22 cellular contexts compared by ENCODE assay signal in genomic region chr2:100294162-100294497, GRCh38. TPM values are rescaled to one million over a fixed set of nuclear protein-coding genes. Genes with fewer than 3 reads are reported as not detected.
DNase-seq lines count a peak whose midpoint lies in the region; ATAC-seq, FAIRE-seq and TF ChIP-seq lines count a peak whose summit lies in the region.
"Had no signal": no experiment of that assay in that cellular context is flagged by ENCODE, and none has a peak within 500 bp of the region (broad histone marks: within the 10 kb centered on the region; RNA-seq: fewer than 3 reads in every experiment).

No MANE protein-coding gene starts in this region.

- no peak overlapping the region for H3K4me3 ChIP-seq in A549
- H3K4me3 ChIP-seq in adrenal gland: no peak overlapping the region
- H3K4me3 ChIP-seq in trophoblast cell (ENCODE audit: low read depth, low read length): no peak overlapping the region
- no peak overlapping the region for H3K4me3 ChIP-seq in uterus
- no peak overlapping the region for H3K4me3 ChIP-seq in tibial nerve
- H3K4me3 ChIP-seq in CD8-positive, alpha-beta memory T cell (ENCODE audit: low read length): no peak overlapping the region
- H3K4me3 ChIP-seq: GM12878, GM23248 had no signal

- intact Hi-C loops in adrenal gland (cut with DNase I): no loop called here
- intact Hi-C loops in uterus (cut with DNase I; ENCODE audit: low total_unique reads): no loop called here

- no peak overlapping the region for H4K8ac ChIP-seq in trophoblast cell (ENCODE audit: low read depth, low read length)

- H3K9ac ChIP-seq in trophoblast cell (ENCODE audit: low read length): no peak overlapping the region
- H3K9ac ChIP-seq: GM23248 had no signal

- no peak overlapping the region for H2BK120ac ChIP-seq in trophoblast cell (ENCODE audit: insufficient read depth, low read length, poor library complexity)

- H3K4me1 Mint-ChIP-seq in CD8-positive, alpha-beta memory T cell: peaks cover 0 to 1% (median 0%) of the 10 kb centered on the region in 3 donors
- H3K4me1 Mint-ChIP-seq: CD4-positive, CD25-positive, alpha-beta regulatory T cell had no signal

- no peak overlapping the region for H2AFZ ChIP-seq in trophoblast cell (ENCODE audit: insufficient read depth, low read length, poor library complexity)
- H2AFZ ChIP-seq: GM23248 had no signal

- no peak overlapping the region for H4K12ac ChIP-seq in trophoblast cell (ENCODE audit: low read depth, low read length)

- no peaks in the 10 kb centered on the region for H3K9me3 Mint-ChIP-seq in CD8-positive, alpha-beta memory T cell
- H3K9me3 Mint-ChIP-seq: CD4-positive, CD25-positive, alpha-beta regulatory T cell; CD8-positive, alpha-beta T cell had no signal

- 94% methylated on average over 9 of the region's 9 CpGs for WGBS in A549 (ENCODE audit: missing lambda C conversion rate)
- 47 to 65% (median 57%) methylated on average over 9 of the region's 9 CpGs for WGBS in adrenal gland, 4 donors
- no CpG with 5 or more reads among the region's 9 CpGs for WGBS in trophoblast cell (ENCODE audit: extremely low coverage, insufficient coverage, insufficient read length)
- 90 to 96% methylated on average over 9 of the region's 9 CpGs for WGBS in tibial nerve, 2 donors

- no peak overlapping the region for H3K14ac ChIP-seq in trophoblast cell (ENCODE audit: low read length)

- H3K4ac ChIP-seq in trophoblast cell (ENCODE audit: low read depth, low read length): no peak overlapping the region

- H3K36me3 ChIP-seq in adrenal gland (replicated peaks in 1 of 2) (peaks cover 0 to 40% of the 10 kb centered on the region in 2 donors), trophoblast cell (ENCODE audit: control insufficient read depth in 1 of 2, insufficient read depth in 2 of 2, low read length in 2 of 2) (no peaks in the 10 kb centered on the region), uterus (no peaks in the 10 kb centered on the region), tibial nerve (peaks cover 0 to 8% (median 0%) of the 10 kb centered on the region in 3 donors)
- H3K36me3 ChIP-seq in CD8-positive, alpha-beta memory T cell (ENCODE audit: insufficient read depth, low read length): no peaks in the 10 kb centered on the region

- H3K36me3 Mint-ChIP-seq in CD8-positive, alpha-beta memory T cell: no peaks in the 10 kb centered on the region
- H3K36me3 Mint-ChIP-seq: CD4-positive, CD25-positive, alpha-beta regulatory T cell; CD8-positive, alpha-beta T cell had no signal

- H3K4me2 ChIP-seq in A549 (peak overlapping the region; percentile 87; the same call in 1 of the 3 replicates), trophoblast cell (ENCODE audit: low read length) (no peak overlapping the region)

- H3K27ac ChIP-seq in A549: peak overlapping the region; percentile 98 to 99; a peak in 5 of 6 replicates
- peak overlapping the region in 4 of 5 donors; percentile 63 to 96 (median 82) for H3K27ac ChIP-seq in adrenal gland
- no peak overlapping the region for H3K27ac ChIP-seq in trophoblast cell (ENCODE audit: low read depth, low read length)
- H3K27ac ChIP-seq in uterus: peak overlapping the region; percentile 87 to 91
- no peak overlapping the region for H3K27ac ChIP-seq in tibial nerve
- H3K27ac ChIP-seq in CD8-positive, alpha-beta memory T cell (ENCODE audit: low read depth, low read length): no peak overlapping the region
- H3K27ac ChIP-seq: GM23248 had no signal

- TF ChIP-seq CTCF in A549 (IDR thresholded peaks at IDR 0.05) (no peak), adrenal gland (IDR thresholded peaks at IDR 0.05) (no peak), uterus (IDR thresholded peaks at IDR 0.05) (no peak), tibial nerve (IDR thresholded peaks at IDR 0.05) (no peak)

- peak overlapping the region; percentile 42 for H2BK12ac ChIP-seq in trophoblast cell (ENCODE audit: low read length)

- POLR2A ChIA-PET in A549 (lab: Yijun Ruan, JAX): no interaction called here
- POLR2A ChIA-PET in CD8-positive, alpha-beta memory T cell (lab: Charles Lee): no interaction called here

- TF ChIP-seq POLR2A in A549 (IDR thresholded peaks at IDR 0.05; ENCODE audit: low read length) (no peak), adrenal gland (IDR thresholded peaks at IDR 0.05) (no peak), uterus (IDR thresholded peaks at IDR 0.05) (no peak), tibial nerve (IDR thresholded peaks at IDR 0.05) (no peak)

- H4K91ac ChIP-seq in trophoblast cell (ENCODE audit: low read depth, low read length): peak overlapping the region; percentile 9

- ATAC-seq in A549: no peak
- ATAC-seq: CD8-positive, alpha-beta T cell; GM12878 had no signal

- no peak overlapping the region for H3K18ac ChIP-seq in trophoblast cell (ENCODE audit: low read length)

- H3K79me1 ChIP-seq in trophoblast cell (ENCODE audit: low read length): peaks cover 20% of the 10 kb centered on the region

- H3K4me1 ChIP-seq in A549 (peaks cover 39% of the 10 kb centered on the region), adrenal gland (replicated peaks in 1 of 2) (peaks cover 17 to 48% of the 10 kb centered on the region in 2 donors), trophoblast cell (ENCODE audit: control insufficient read depth in 1 of 2, insufficient read depth in 2 of 2, low read length in 2 of 2) (peaks cover 17 to 22% of the 10 kb centered on the region in 2 experiments), uterus (no peaks in the 10 kb centered on the region), tibial nerve (no peaks in the 10 kb centered on the region)
- H3K4me1 ChIP-seq in CD8-positive, alpha-beta memory T cell (ENCODE audit: insufficient read depth, low read length): peaks cover 5% of the 10 kb centered on the region

- no peak overlapping the region for H2BK5ac ChIP-seq in trophoblast cell (ENCODE audit: low read depth, low read length, poor library complexity)

- H2AK5ac ChIP-seq in trophoblast cell (ENCODE audit: low read length): no peak overlapping the region

- FAIRE-seq in A549 (lab: Jason Lieb, UNC): no peak
- FAIRE-seq: D721Med, GM12878, GM19239, H1 had no signal

- peaks cover 6 to 12% of the 10 kb centered on the region in 2 donors for H3K27me3 Mint-ChIP-seq in CD8-positive, alpha-beta memory T cell
- H3K27me3 Mint-ChIP-seq: CD4-positive, CD25-positive, alpha-beta regulatory T cell had no signal

- DNase-seq in A549 (ENCODE audit: low read depth in 1 of 2, low spot score in 1 of 2): no peak
- peak in 5 of 7 donors; percentile 29 to 65 (median 56) for DNase-seq in adrenal gland
- no peak for DNase-seq in trophoblast cell
- no peak for DNase-seq in uterus
- DNase-seq in stimulated activated CD4-positive, alpha-beta T cell treated with anti-CD3 and anti-CD28 coated beads, Interleukin-12 subunit alpha, Interleukin-12 subunit beta, amount 100 ng/mL, for 4 hours: no peak
- DNase-seq in tibial nerve (ENCODE audit: low spot score in 2 of 2): no peak
- DNase-seq in CD8-positive, alpha-beta memory T cell: no peak
- DNase-seq: 8988T; C1 segment of cervical spinal cord; CD4-positive, CD25-positive, alpha-beta regulatory T cell; CD8-positive, alpha-beta T cell; DMS 273 treated with DMSO at 0.1 percent for 48 hours; DMS79; EL; GDM1; GM23248; H7; HCEC 1CT had no signal

- no peak for TF ChIP-seq RAD21 in A549 (conservative IDR thresholded peaks at IDR 0.05 in 1 of 2, IDR thresholded peaks at IDR 0.05 in 1 of 2)

- H3K79me2 ChIP-seq in trophoblast cell (ENCODE audit: control insufficient read depth, insufficient read depth, low read length, poor library complexity): peaks cover 2% of the 10 kb centered on the region

- H3K4me3 Mint-ChIP-seq in CD8-positive, alpha-beta memory T cell: no peak overlapping the region
- H3K4me3 Mint-ChIP-seq: CD4-positive, CD25-positive, alpha-beta regulatory T cell; CD8-positive, alpha-beta T cell had no signal

- H3K27me3 ChIP-seq in adrenal gland: no peaks in the 10 kb centered on the region
- no peaks in the 10 kb centered on the region for H3K27me3 ChIP-seq in trophoblast cell (ENCODE audit: insufficient read depth, low read length)
- no peaks in the 10 kb centered on the region for H3K27me3 ChIP-seq in uterus
- H3K27me3 ChIP-seq in tibial nerve: no peaks in the 10 kb centered on the region
- peaks cover 4% of the 10 kb centered on the region for H3K27me3 ChIP-seq in CD8-positive, alpha-beta memory T cell (ENCODE audit: insufficient read depth, low read length, poor library complexity, severe bottlenecking)

- CTCF ChIA-PET in A549 (lab: Yijun Ruan, JAX): interaction anchor here (2.7 to 10.0 kb wide), 3 partner anchors 20 to 32 kb away, joined by 10 to 93 read pairs (median 41); partner anchors contain the start of gene LONRF2
- CTCF ChIA-PET in CD8-positive, alpha-beta memory T cell (lab: Charles Lee): no interaction called here

- H3K27ac Mint-ChIP-seq in CD8-positive, alpha-beta memory T cell: no peak overlapping the region
- H3K27ac Mint-ChIP-seq: CD4-positive, CD25-positive, alpha-beta regulatory T cell; CD8-positive, alpha-beta T cell had no signal

- TF ChIP-seq EP300 in A549 (IDR thresholded peaks at IDR 0.05) (no peak), tibial nerve (IDR thresholded peaks at IDR 0.05) (no peak)

- H3K9me3 ChIP-seq in A549 (no peaks in the 10 kb centered on the region), adrenal gland (replicated peaks in 1 of 3) (no peaks in the 10 kb centered on the region), trophoblast cell (ENCODE audit: insufficient read depth, low read depth, low read length) (peaks cover 2% of the 10 kb centered on the region), uterus (no peaks in the 10 kb centered on the region), tibial nerve (no peaks in the 10 kb centered on the region)
- no peaks in the 10 kb centered on the region for H3K9me3 ChIP-seq in CD8-positive, alpha-beta memory T cell (ENCODE audit: low read length)

- H3K23ac ChIP-seq in trophoblast cell (ENCODE audit: low read length): no peak overlapping the region

TF ChIP-seq in A549, 52 proteins besides CTCF, POLR2A, EP300 and RAD21 (continues in another document):
- no peak for TF ChIP-seq JUNB (IDR thresholded peaks at IDR 0.05)
- TF ChIP-seq RCOR1 (IDR thresholded peaks at IDR 0.05; ENCODE audit: low read depth, low read length): no peak

RNA-seq across cellular contexts. Expression of gene LONRF2, which starts 28.2 kb away (rescaled TPM):
- polyA plus RNA-seq in A549 (2011; rRNA removed): 17.9 and 21.8 TPM in 2 replicates
- polyA plus RNA-seq in A549 (2012; cell fraction: cytosol; rRNA removed): 2.2 and 2.7 TPM in 2 replicates
- 6.8 and 10.0 TPM in 2 replicates for polyA plus RNA-seq in A549 (2012; cell fraction: nucleus; rRNA removed)
- 4.7 to 5.5 TPM (median 4.8 TPM) in 3 replicates for polyA plus RNA-seq in A549 (2017; fragmentation: RNase III; extraction: RNeasy Plus Mini Kit Qiagen cat#74134 plus additional on column Dnase treatment)
- polyA minus RNA-seq in A549 (2011; rRNA and poly(A)+ RNA removed): 22.2 and 25.8 TPM in 2 replicates
- 100 to 1,000 TPM in 1 of 8 donors, 10 to 100 TPM in 7; 30.5 to 110 (median 61.9) TPM for total RNA-seq in adrenal gland
- polyA plus RNA-seq in adrenal gland: 10 to 100 TPM in 1 of 3 donors, 1 to 10 TPM in 2; 8.1 to 32.5 (median 8.4) TPM
- polyA plus RNA-seq in trophoblast cell (2013): 1.8 and 2.0 TPM in 2 replicates
- total RNA-seq in uterus: 100 to 1,000 TPM in 1 of 4 donors, 10 to 100 TPM in 3; 27.9 to 188 (median 58.5) TPM
- 10 to 100 TPM; 10.5 to 13.1 (median 12.1) TPM for total RNA-seq in tibial nerve
- under 1 TPM; 0.13 to 0.20 TPM for total RNA-seq in CD8-positive, alpha-beta memory T cell
- not detected for polyA plus RNA-seq in CD8-positive, alpha-beta memory T cell
- total RNA-seq: H7 had no signal
- polyA plus RNA-seq: CD4-positive, CD25-positive, alpha-beta regulatory T cell; GM23248 had no signal

Comparison
In these comparisons a context has a peak if more than half of its experiments do, and no peak if none do; other contexts are left out.
1. DNase-seq: peak in adrenal gland (5 of 7); none in A549 (0 of 2), trophoblast cell (0 of 2), uterus (0 of 2), stimulated activated CD4-positive, alpha-beta T cell treated with anti-CD3 and anti-CD28 coated beads, Interleukin-12 subunit alpha, Interleukin-12 subunit beta, amount 100 ng/mL, for 4 hours (single experiment), tibial nerve (0 of 2) and CD8-positive, alpha-beta memory T cell (0 of 5).
2. H3K27ac ChIP-seq: peak in A549 (2 of 2), adrenal gland (4 of 5) and uterus (2 of 2); none in trophoblast cell (single experiment), tibial nerve (0 of 4) and CD8-positive, alpha-beta memory T cell (single experiment).
3. RNA of gene LONRF2, which starts 28.2 kb away (total RNA-seq): 27.9 to 188 TPM in uterus, 30.5 to 110 TPM in adrenal gland and 10.5 to 13.1 TPM in tibial nerve; 0.13 to 0.20 TPM in CD8-positive, alpha-beta memory T cell; every median in the first group is over 4 times any median in the second.